1 cellular context compared by ENCODE assay signal in genomic region chr16:57419506-57419905, GRCh38.
TF ChIP-seq lines count a peak whose summit lies in the region.

No MANE protein-coding gene starts in this region.

TF ChIP-seq in GM23338, 12 proteins besides CTCF, POLR2A, EP300 and RAD21 (continued from another document):
- no peak for TF ChIP-seq ZNF462 (CRISPR knock-in tag; IDR thresholded peaks at IDR 0.05)
- TF ChIP-seq STAT1 (IDR thresholded peaks at IDR 0.05; ENCODE audit: unreplicated experiment): no peak
- no peak for TF ChIP-seq ZNF114 (CRISPR knock-in tag; IDR thresholded peaks at IDR 0.05)
- no peak for TF ChIP-seq NANOG (IDR thresholded peaks at IDR 0.05; ENCODE audit: borderline replicate concordance)
- TF ChIP-seq POLR2AphosphoS5 (IDR thresholded peaks at IDR 0.05; ENCODE audit: low read depth): no peak
- TF ChIP-seq ZNF331 (CRISPR knock-in tag; IDR thresholded peaks at IDR 0.05; ENCODE audit: low read depth): no peak
- TF ChIP-seq ETS1 (IDR thresholded peaks at IDR 0.05): no peak
- no peak for TF ChIP-seq EZH2 (IDR thresholded peaks at IDR 0.05; ENCODE audit: low read depth, unreplicated experiment)
- TF ChIP-seq REST (IDR thresholded peaks at IDR 0.05; ENCODE audit: unreplicated experiment): no peak
